8 cellular contexts compared by ENCODE assay signal in the genomic region with DNA sequence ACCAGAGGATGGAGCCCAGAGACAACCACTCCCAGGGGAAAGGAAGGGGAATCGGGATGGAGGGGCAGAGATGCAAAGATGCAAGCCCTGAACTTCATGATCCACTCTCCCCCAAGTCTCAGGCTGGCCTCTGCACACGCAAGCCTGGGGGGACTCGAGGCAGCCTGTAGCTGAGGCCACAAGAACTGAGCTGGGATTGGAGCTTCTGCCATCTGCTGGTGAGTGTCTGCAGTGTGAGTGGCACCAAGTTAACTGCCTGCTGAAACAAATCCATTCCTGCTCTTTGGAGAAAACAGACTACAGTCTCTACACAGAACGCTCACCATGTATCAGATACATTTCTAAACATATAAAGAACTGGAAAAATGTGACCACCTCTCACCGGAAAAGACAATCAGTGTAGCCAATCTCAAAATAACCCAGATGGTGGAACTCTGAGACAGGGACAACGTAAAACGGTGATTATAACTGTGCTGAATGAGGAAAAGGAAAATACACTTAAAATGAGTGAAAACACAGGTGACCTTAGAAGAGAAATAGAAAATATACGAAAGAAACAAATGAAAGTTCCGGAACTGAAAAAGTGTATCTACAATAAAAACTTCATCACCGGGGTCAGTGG.
DNase-seq lines count a peak whose midpoint lies in the region; ATAC-seq and TF ChIP-seq lines count a peak whose summit lies in the region.

No MANE protein-coding gene starts in this region.

- ATAC-seq in GM18907 (IDR thresholded peaks at IDR 0.05; ENCODE audit: unreplicated experiment) (no peak), HG03439 (IDR thresholded peaks at IDR 0.05; ENCODE audit: unreplicated experiment) (no peak)

- peaks cover 18% of the 10 kb centered on the region for H3K4me1 Mint-ChIP-seq in nephron progenitor cell

- DNase-seq in ACHN (peak; percentile 46), NCI-H748 (lab: John Stamatoyannopoulos, UW; ENCODE audit: unreplicated experiment) (peak; percentile 14), fibroblast of gingiva (ENCODE audit: low read depth) (peak; percentile 49), nephron progenitor cell (peak; percentile 46)
- peak; percentile 56 for DNase-seq in activated CD8-positive, alpha-beta memory T cell treated with anti-CD3 and anti-CD28 coated beads, Interleukin-2, amount 50 U/mL, for 4 hours

- in situ Hi-C loops in ACHN (cut with HindIII; ENCODE audit: low pct_ligation_motif_present, low pct_unique_long_range_greater_than_20kb, low sequenced_read_pairs), result no loop called here

- no peak overlapping the region for H3K27ac Mint-ChIP-seq in nephron progenitor cell

- peaks cover 64% of the 10 kb centered on the region for H3K36me3 Mint-ChIP-seq in nephron progenitor cell (ENCODE audit: low read depth)

- TF ChIP-seq CTCF in GM12872 (IDR thresholded peaks at IDR 0.05; ENCODE audit: insufficient read depth, low read depth, low read length) (peak; percentile 89), nephron progenitor cell (IDR thresholded peaks at IDR 0.05) (peak; percentile 54)

- no peaks in the 10 kb centered on the region for H3K27me3 Mint-ChIP-seq in nephron progenitor cell (ENCODE audit: low read depth, poor library complexity)

- H3K9me3 Mint-ChIP-seq in nephron progenitor cell, result peaks cover 19% of the 10 kb centered on the region

- H3K4me3 Mint-ChIP-seq in nephron progenitor cell, result no peak overlapping the region
